Comparison of ENCODE assay signal across 12 cellular contexts in genomic region chr19:35860818-35861639, GRCh38. TPM values are rescaled to one million over a fixed set of nuclear protein-coding genes. Genes with fewer than 3 reads are reported as not detected.
A peak's percentile ranks its signal among the peaks of the same experiment; 100 is the strongest.
DNase-seq lines count a peak whose midpoint lies in the region; ATAC-seq, FAIRE-seq and TF ChIP-seq lines count a peak whose summit lies in the region.
"Had no signal": no experiment of that assay in that cellular context is flagged by ENCODE, and none has a peak within 500 bp of the region (broad histone marks: within the 10 kb centered on the region; RNA-seq: fewer than 3 reads in every experiment).

No MANE protein-coding gene starts in this region.

- peak overlapping the region; percentile 68 for H3K4me2 ChIP-seq in HCT116 (ENCODE audit: low read length)
- no peak overlapping the region for H3K4me2 ChIP-seq in endothelial cell of umbilical vein (ENCODE audit: insufficient read depth, low read length)
- peak overlapping the region; percentile 94 for H3K4me2 ChIP-seq in neural progenitor cell

- peak overlapping the region; percentile 22; the same call in 1 of the 2 replicates for H3K27ac ChIP-seq in HCT116 (ENCODE audit: low read depth, low read length)
- no peak overlapping the region for H3K27ac ChIP-seq in endothelial cell of umbilical vein (ENCODE audit: insufficient read depth, low read depth, low read length)
- H3K27ac ChIP-seq in neural progenitor cell, result no peak overlapping the region

- intact Hi-C loops in HCT116 (cut with micrococcal nuclease) (no loop called here), endothelial cell of umbilical vein (cut with micrococcal nuclease) (no loop called here)

- peaks cover 48% of the 10 kb centered on the region for H3K4me1 Mint-ChIP-seq in neural progenitor cell

- BruUV-seq in HCT116 (replicated peaks; lab: Mats Ljungman, UMichigan), result no TSS peak
- BruUV-seq in endothelial cell of umbilical vein (replicated peaks; lab: Mats Ljungman, UMichigan), result no TSS peak

- peaks cover 18% of the 10 kb centered on the region for H3K36me3 Mint-ChIP-seq in neural progenitor cell

- RAD21 ChIA-PET in HCT116 (lab: Charles Lee; ENCODE audit: low non-redundant PET in 1 of 2, low total read pairs in 2 of 2, uncharacterized antibody in 2 of 2, unreplicated experiment in 2 of 2), result no interaction called here

- dilution Hi-C loops in endothelial cell of umbilical vein (cut with MboI; ENCODE audit: extremely low pct_ligation_motif_present, low sequenced_read_pairs), result no loop called here

- peak overlapping the region; percentile 84 for H3K4me3 Mint-ChIP-seq in neural progenitor cell
- H3K4me3 Mint-ChIP-seq: CD4-positive, alpha-beta T cell had no signal

- TF ChIP-seq RAD21 in HCT116 (IDR thresholded peaks at IDR 0.05; ENCODE audit: low read depth), result no peak

- peaks cover 28% of the 10 kb centered on the region for H3F3A ChIP-seq in neural progenitor cell (ENCODE audit: low read depth)

- no peak overlapping the region for H2AFZ ChIP-seq in HCT116 (ENCODE audit: low read depth, low read length, poor library complexity, severe bottlenecking)
- H2AFZ ChIP-seq in endothelial cell of umbilical vein (ENCODE audit: low read depth, low read length), result no peak overlapping the region
- peak overlapping the region; percentile 76 for H2AFZ ChIP-seq in neural progenitor cell (replicated peaks)

- no peak for TF ChIP-seq CTCF in HCT116 (IDR thresholded peaks at IDR 0.05 in 2 of 3, conservative IDR thresholded peaks at IDR 0.05 in 1 of 3; ENCODE audit: borderline replicate concordance in 1 of 3, insufficient read depth in 1 of 3, low read depth in 2 of 3, low read length in 2 of 3)
- TF ChIP-seq CTCF in endothelial cell of umbilical vein (IDR thresholded peaks at IDR 0.05; ENCODE audit: extremely low read depth in 1 of 2, insufficient read depth in 1 of 2, low read depth in 1 of 2, low read length in 2 of 2), result no peak
- TF ChIP-seq CTCF in neural progenitor cell (IDR thresholded peaks at IDR 0.05), result no peak

- peaks cover 17% of the 10 kb centered on the region for H3K27me3 Mint-ChIP-seq in neural progenitor cell (ENCODE audit: insufficient read depth, low read depth)

- no peaks in the 10 kb centered on the region for H3K27me3 ChIP-seq in HCT116 (ENCODE audit: insufficient read depth, low read length)
- peaks cover 38 to 47% of the 10 kb centered on the region in 2 experiments for H3K27me3 ChIP-seq in endothelial cell of umbilical vein (ENCODE audit: control insufficient read depth in 2 of 2, insufficient read depth in 2 of 2, low read length in 2 of 2)
- H3K27me3 ChIP-seq in neural progenitor cell, result peaks cover 66% of the 10 kb centered on the region

- no peaks in the 10 kb centered on the region for H3K9me2 ChIP-seq in HCT116 (ENCODE audit: insufficient read depth)

- H3K79me2 ChIP-seq in HCT116 (ENCODE audit: insufficient read depth, low read length), result no peaks in the 10 kb centered on the region
- no peaks in the 10 kb centered on the region for H3K79me2 ChIP-seq in endothelial cell of umbilical vein (ENCODE audit: control insufficient read depth, insufficient read depth, low read length)
- no peaks in the 10 kb centered on the region for H3K79me2 ChIP-seq in neural progenitor cell (ENCODE audit: low read depth)

- H3K4me1 ChIP-seq in HCT116 (ENCODE audit: control insufficient read depth in 1 of 2, insufficient read depth in 2 of 2, low read length in 2 of 2) (peaks cover 2 to 13% of the 10 kb centered on the region in 2 experiments; a peak in 3 of 4 replicates), endothelial cell of umbilical vein (ENCODE audit: control insufficient read depth, extremely low read depth, insufficient read depth, low read length) (no peaks in the 10 kb centered on the region), neural progenitor cell (peaks cover 18% of the 10 kb centered on the region)

- no peak for TF ChIP-seq POLR2A in HCT116 (IDR thresholded peaks at IDR 0.05; ENCODE audit: borderline replicate concordance, extremely low read depth, insufficient read depth, insufficient read length)
- no peak for TF ChIP-seq POLR2A in endothelial cell of umbilical vein (IDR thresholded peaks at IDR 0.05; ENCODE audit: low read depth, low read length)

- H4K20me1 ChIP-seq in HCT116 (ENCODE audit: insufficient read depth), result no peaks in the 10 kb centered on the region
- no peaks in the 10 kb centered on the region for H4K20me1 ChIP-seq in endothelial cell of umbilical vein (replicated peaks; ENCODE audit: control insufficient read depth, extremely low read depth, insufficient read depth, low read length)
- peaks cover 8% of the 10 kb centered on the region for H4K20me1 ChIP-seq in neural progenitor cell (ENCODE audit: low read depth)

- no peaks in the 10 kb centered on the region for H3K9me1 ChIP-seq in endothelial cell of umbilical vein (replicated peaks; ENCODE audit: control insufficient read depth, extremely low read depth, insufficient read depth, low read length)

- no peaks in the 10 kb centered on the region for H3K9me3 ChIP-seq in HCT116 (ENCODE audit: control insufficient read depth in 1 of 2, insufficient read depth in 1 of 2, low read depth in 1 of 2, low read length in 2 of 2)
- no peaks in the 10 kb centered on the region for H3K9me3 ChIP-seq in endothelial cell of umbilical vein (replicated peaks; ENCODE audit: control insufficient read depth, insufficient read depth, low read length)
- H3K9me3 ChIP-seq in neural progenitor cell (ENCODE audit: low read depth), result no peaks in the 10 kb centered on the region

- CTCF ChIA-PET in HCT116 (lab: Charles Lee) (no interaction called here), endothelial cell of umbilical vein (lab: Charles Lee) (no interaction called here)

- ATAC-seq in HCT116 (peak; percentile 96), HG03520 (IDR thresholded peaks at IDR 0.05; ENCODE audit: unreplicated experiment) (no peak), HG03280 (IDR thresholded peaks at IDR 0.05; ENCODE audit: unreplicated experiment) (no peak)

- peak overlapping the region; percentile 54 for H3K27ac Mint-ChIP-seq in neural progenitor cell
- H3K27ac Mint-ChIP-seq: CD4-positive, alpha-beta T cell had no signal

- H3K36me3 ChIP-seq in HCT116 (ENCODE audit: control insufficient read depth in 1 of 2, insufficient read depth in 2 of 2, low read length in 2 of 2) (no peaks in the 10 kb centered on the region), endothelial cell of umbilical vein (ENCODE audit: control insufficient read depth in 2 of 2, extremely low read depth in 1 of 2, insufficient read depth in 2 of 2, low read length in 2 of 2) (no peaks in the 10 kb centered on the region), neural progenitor cell (no peaks in the 10 kb centered on the region)

- DNase-seq in HCT116 (ENCODE audit: low read depth, low spot score) (no peak), endothelial cell of umbilical vein (ENCODE audit: low read depth, low spot score) (no peak), neural progenitor cell (ENCODE audit: low spot score) (peak; percentile 98)
- no peak for DNase-seq in central memory CD4-positive, alpha-beta T cell
- DNase-seq: activated CD4-positive, alpha-beta T cell treated with anti-CD3 and anti-CD28 coated beads for 1 hour; CD4-positive, alpha-beta T cell; NCI-H187 treated with DMSO at 0.1 percent for 48 hours; NK-92 treated with Interleukin-12 subunit alpha and Interleukin-12 subunit beta, amount 100 ng/mL, for 24 hours; nucleus accumbens had no signal

- no peak for FAIRE-seq in endothelial cell of umbilical vein (lab: Jason Lieb, UNC)

- no peaks in the 10 kb centered on the region for H3K9me3 Mint-ChIP-seq in neural progenitor cell
- H3K9me3 Mint-ChIP-seq: CD4-positive, alpha-beta T cell had no signal

- H3K9ac ChIP-seq in HCT116 (ENCODE audit: low read length), result 0 out of 2 replicates have a peak overlapping the region, but pooled peaks have one; percentile 11
- H3K9ac ChIP-seq in endothelial cell of umbilical vein (replicated peaks; ENCODE audit: extremely low read depth, insufficient read depth, low read length), result no peak overlapping the region
- no peak overlapping the region for H3K9ac ChIP-seq in neural progenitor cell

- POLR2A ChIA-PET in HCT116 (lab: Charles Lee), result interaction anchor here (1.4 to 1.6 kb wide), 2 partner anchors 9 to 17 kb away, joined by 4 read pairs; no protein-coding TSS in a partner anchor
- POLR2A ChIA-PET in endothelial cell of umbilical vein (lab: Charles Lee), result no interaction called here

- H3K4me3 ChIP-seq in HCT116 (replicated peaks in 1 of 2; ENCODE audit: low read depth in 1 of 2, low read length in 2 of 2), result peak overlapping the region; percentile 11 to 26; a peak in 2 of 4 replicates
- H3K4me3 ChIP-seq in endothelial cell of umbilical vein (replicated peaks in 1 of 3; ENCODE audit: insufficient read depth in 1 of 3, low read depth in 1 of 3, low read length in 3 of 3), result no peak overlapping the region
- H3K4me3 ChIP-seq in neural progenitor cell, result peak overlapping the region; percentile 49

RNA-seq across cellular contexts. Expression of gene KIRREL2, which starts 4.3 kb away (rescaled TPM):
- total RNA-seq in HCT116 (2021; ENCODE audit: unreplicated experiment) (1.3 TPM), endothelial cell of umbilical vein (not detected in 2 replicates), neural progenitor cell (ENCODE audit: low replicate concordance) (2.4 and 5.5 TPM in 2 replicates)
- 0.77 and 0.82 TPM in 2 replicates for polyA plus RNA-seq in HCT116 (2012)
- polyA plus RNA-seq in endothelial cell of umbilical vein, result not detected in 2 replicates
- not detected in 2 replicates for polyA plus RNA-seq in endothelial cell of umbilical vein (2011; cell fraction: cytosol; rRNA removed)
- polyA plus RNA-seq in endothelial cell of umbilical vein (2011; cell fraction: nucleus; rRNA removed), result not detected in 2 replicates
- polyA plus RNA-seq in endothelial cell of umbilical vein (2012), result not detected in 2 replicates
- not detected in 2 replicates for polyA minus RNA-seq in endothelial cell of umbilical vein
- polyA minus RNA-seq in endothelial cell of umbilical vein (2011; cell fraction: cytosol; rRNA and poly(A)+ RNA removed), result not detected
- not detected in 2 replicates for polyA minus RNA-seq in endothelial cell of umbilical vein (2011; cell fraction: nucleus; rRNA and poly(A)+ RNA removed)
- polyA plus RNA-seq: IgD-negative memory B cell had no signal

RNA-seq across cellular contexts. Expression of gene APLP1, which starts 7.3 kb away (rescaled TPM):
- 41.2 TPM for total RNA-seq in HCT116 (2021; ENCODE audit: unreplicated experiment)
- polyA plus RNA-seq in HCT116 (2012), result 31.7 and 35.8 TPM in 2 replicates
- total RNA-seq in endothelial cell of umbilical vein, result 6.2 and 9.0 TPM in 2 replicates
- polyA plus RNA-seq in endothelial cell of umbilical vein, result 13.0 and 15.1 TPM in 2 replicates
- 9.5 and 11.5 TPM in 2 replicates for polyA plus RNA-seq in endothelial cell of umbilical vein (2011; cell fraction: cytosol; rRNA removed)
- polyA plus RNA-seq in endothelial cell of umbilical vein (2011; cell fraction: nucleus; rRNA removed), result 12.7 and 14.6 TPM in 2 replicates
- 17.9 and 23.5 TPM in 2 replicates for polyA plus RNA-seq in endothelial cell of umbilical vein (2012)
- polyA minus RNA-seq in endothelial cell of umbilical vein, result 7.5 and 10.7 TPM in 2 replicates
- not detected for polyA minus RNA-seq in endothelial cell of umbilical vein (2011; cell fraction: cytosol; rRNA and poly(A)+ RNA removed)
- 2.3 and 5.0 TPM in 2 replicates for polyA minus RNA-seq in endothelial cell of umbilical vein (2011; cell fraction: nucleus; rRNA and poly(A)+ RNA removed)
- 89.5 and 191 TPM in 2 replicates for total RNA-seq in neural progenitor cell (ENCODE audit: low replicate concordance)
- total RNA-seq: CD4-positive, alpha-beta T cell had no signal
- polyA plus RNA-seq: IgD-negative memory B cell had no signal

RNA-seq across cellular contexts. Expression of gene NPHS1, which starts 8.7 kb away (rescaled TPM):
- total RNA-seq in HCT116 (2021; ENCODE audit: unreplicated experiment), result 0.57 TPM
- polyA plus RNA-seq in HCT116 (2012), result 0.84 and 0.87 TPM in 2 replicates
- not detected in 2 replicates for total RNA-seq in endothelial cell of umbilical vein
- polyA plus RNA-seq in endothelial cell of umbilical vein, result not detected in 2 replicates
- polyA plus RNA-seq in endothelial cell of umbilical vein (2011; cell fraction: cytosol; rRNA removed), result not detected in 2 replicates
- not detected in 2 replicates for polyA plus RNA-seq in endothelial cell of umbilical vein (2011; cell fraction: nucleus; rRNA removed)
- polyA plus RNA-seq in endothelial cell of umbilical vein (2012), result not detected in 2 replicates
- polyA minus RNA-seq in endothelial cell of umbilical vein, result not detected in 2 replicates
- polyA minus RNA-seq in endothelial cell of umbilical vein (2011; cell fraction: cytosol; rRNA and poly(A)+ RNA removed), result not detected
- polyA minus RNA-seq in endothelial cell of umbilical vein (2011; cell fraction: nucleus; rRNA and poly(A)+ RNA removed), result not detected in 2 replicates
- 0.40 and 0.62 TPM in 2 replicates for total RNA-seq in neural progenitor cell (ENCODE audit: low replicate concordance)
- total RNA-seq: CD4-positive, alpha-beta T cell had no signal
- polyA plus RNA-seq: IgD-negative memory B cell had no signal

RNA-seq across cellular contexts. Expression of gene NFKBID, which starts 39.3 kb away (rescaled TPM):
- total RNA-seq in HCT116 (2021; ENCODE audit: unreplicated experiment), result 13.7 TPM
- polyA plus RNA-seq in HCT116 (2012), result 7.5 and 8.0 TPM in 2 replicates
- total RNA-seq in endothelial cell of umbilical vein, result 7.6 and 8.7 TPM in 2 replicates
- polyA plus RNA-seq in endothelial cell of umbilical vein, result 5.5 and 6.7 TPM in 2 replicates
- 1.0 and 1.8 TPM in 2 replicates for polyA plus RNA-seq in endothelial cell of umbilical vein (2011; cell fraction: cytosol; rRNA removed)
- polyA plus RNA-seq in endothelial cell of umbilical vein (2011; cell fraction: nucleus; rRNA removed), result 14.9 and 18.6 TPM in 2 replicates
- polyA plus RNA-seq in endothelial cell of umbilical vein (2012), result 2.1 and 3.1 TPM in 2 replicates
- 5.7 and 7.1 TPM in 2 replicates for polyA minus RNA-seq in endothelial cell of umbilical vein
- polyA minus RNA-seq in endothelial cell of umbilical vein (2011; cell fraction: cytosol; rRNA and poly(A)+ RNA removed), result 6.7 TPM
- 4.8 and 5.4 TPM in 2 replicates for polyA minus RNA-seq in endothelial cell of umbilical vein (2011; cell fraction: nucleus; rRNA and poly(A)+ RNA removed)
- total RNA-seq in neural progenitor cell (ENCODE audit: low replicate concordance), result 1.3 and 4.7 TPM in 2 replicates

RNA-seq across cellular contexts. Expression of gene HCST, which starts 41.3 kb away (rescaled TPM):
- 1.2 TPM for total RNA-seq in HCT116 (2021; ENCODE audit: unreplicated experiment)
- polyA plus RNA-seq in HCT116 (2012), result 0.59 and 1.2 TPM in 2 replicates
- not detected in 2 replicates for total RNA-seq in endothelial cell of umbilical vein
- polyA plus RNA-seq in endothelial cell of umbilical vein, result not detected in 2 replicates
- not detected in 2 replicates for polyA plus RNA-seq in endothelial cell of umbilical vein (2011; cell fraction: cytosol; rRNA removed)
- polyA plus RNA-seq in endothelial cell of umbilical vein (2011; cell fraction: nucleus; rRNA removed), result not detected in 2 replicates
- not detected in 2 replicates for polyA plus RNA-seq in endothelial cell of umbilical vein (2012)
- not detected in 2 replicates for polyA minus RNA-seq in endothelial cell of umbilical vein
- 1.7 TPM for polyA minus RNA-seq in endothelial cell of umbilical vein (2011; cell fraction: cytosol; rRNA and poly(A)+ RNA removed)
- not detected in 2 replicates for polyA minus RNA-seq in endothelial cell of umbilical vein (2011; cell fraction: nucleus; rRNA and poly(A)+ RNA removed)
- total RNA-seq in neural progenitor cell (ENCODE audit: low replicate concordance), result not detected in 2 replicates

Comparison
In these comparisons a context has a peak if more than half of its experiments do, and no peak if none do; other contexts are left out.
1. H3K4me3 ChIP-seq: peak in HCT116 (2 of 2) and neural progenitor cell (single experiment); none in endothelial cell of umbilical vein (0 of 3).